16 cellular contexts compared by ENCODE assay signal in genomic region chr11:31655483-31655882, GRCh38.
DNase-seq lines count a peak whose midpoint lies in the region; FAIRE-seq and TF ChIP-seq lines count a peak whose summit lies in the region.
"Had no signal": no experiment of that assay in that cellular context is flagged by ENCODE, and none has a peak within 500 bp of the region (broad histone marks: within the 10 kb centered on the region; RNA-seq: fewer than 3 reads in every experiment).

No MANE protein-coding gene starts in this region.

- POLR2A ChIA-PET in activated CD4-positive, alpha-beta T cell treated with anti-CD3 and anti-CD28 coated beads, Interleukin-2, amount 10 ng/mL, durations not matched to agents 7 days and 5 days (lab: Charles Lee): no interaction called here

- no peak for TF ChIP-seq EP300 in stomach (IDR thresholded peaks at IDR 0.05)

- peaks cover 7% of the 10 kb centered on the region for H3K36me3 Mint-ChIP-seq in activated naive CD8-positive, alpha-beta T cell treated with anti-CD3 and anti-CD28 coated beads for 36 hours
- peaks cover 3% of the 10 kb centered on the region for H3K36me3 Mint-ChIP-seq in activated CD4-positive, alpha-beta T cell treated with anti-CD3 and anti-CD28 coated beads, Interleukin-2, amount 10 ng/mL, durations not matched to agents 7 days and 5 days (ENCODE audit: low read depth)

- H3K36me3 ChIP-seq in MG63: no peaks in the 10 kb centered on the region
- H3K36me3 ChIP-seq in bronchial epithelial cell (ENCODE audit: control insufficient read depth, insufficient read depth, low read length): no peaks in the 10 kb centered on the region
- no peaks in the 10 kb centered on the region for H3K36me3 ChIP-seq in stomach

- no peaks in the 10 kb centered on the region for H3K27me3 Mint-ChIP-seq in activated naive CD8-positive, alpha-beta T cell treated with anti-CD3 and anti-CD28 coated beads for 36 hours
- no peaks in the 10 kb centered on the region for H3K27me3 Mint-ChIP-seq in activated CD4-positive, alpha-beta T cell treated with anti-CD3 and anti-CD28 coated beads, Interleukin-2, amount 10 ng/mL, durations not matched to agents 7 days and 5 days
- H3K27me3 Mint-ChIP-seq: activated CD8-positive, alpha-beta memory T cell treated with anti-CD3 and anti-CD28 coated beads, Interleukin-2, amount 10 ng/mL, durations not matched to agents 7 days and 5 days; activated naive CD8-positive, alpha-beta T cell treated with anti-CD3 and anti-CD28 coated beads, Interleukin-2, amount 50 U/mL, for 24 hours; IgD-negative memory B cell had no signal

- H3K27ac Mint-ChIP-seq in activated naive CD8-positive, alpha-beta T cell treated with anti-CD3 and anti-CD28 coated beads for 36 hours: no peak overlapping the region
- no peak overlapping the region for H3K27ac Mint-ChIP-seq in activated CD4-positive, alpha-beta T cell treated with anti-CD3 and anti-CD28 coated beads, Interleukin-2, amount 10 ng/mL, durations not matched to agents 7 days and 5 days
- H3K27ac Mint-ChIP-seq: activated CD8-positive, alpha-beta memory T cell treated with anti-CD3 and anti-CD28 coated beads, Interleukin-2, amount 10 ng/mL, durations not matched to agents 7 days and 5 days; activated naive CD8-positive, alpha-beta T cell treated with anti-CD3 and anti-CD28 coated beads, Interleukin-2, amount 50 U/mL, for 24 hours; IgD-negative memory B cell had no signal

- 79 to 92% (median 84%) methylated on average over 3 of the region's 3 CpGs for WGBS in stomach, 5 donors

- no peaks in the 10 kb centered on the region for H3K9me3 Mint-ChIP-seq in activated naive CD8-positive, alpha-beta T cell treated with anti-CD3 and anti-CD28 coated beads for 36 hours
- H3K9me3 Mint-ChIP-seq in activated CD4-positive, alpha-beta T cell treated with anti-CD3 and anti-CD28 coated beads, Interleukin-2, amount 10 ng/mL, durations not matched to agents 7 days and 5 days: no peaks in the 10 kb centered on the region
- H3K9me3 Mint-ChIP-seq: activated naive CD8-positive, alpha-beta T cell treated with anti-CD3 and anti-CD28 coated beads, Interleukin-2, amount 50 U/mL, for 24 hours; IgD-negative memory B cell; neural crest cell had no signal

- H3K27me3 ChIP-seq in MG63: no peaks in the 10 kb centered on the region
- no peaks in the 10 kb centered on the region for H3K27me3 ChIP-seq in bronchial epithelial cell (ENCODE audit: control insufficient read depth, insufficient read depth, low read length)
- no peaks in the 10 kb centered on the region for H3K27me3 ChIP-seq in stomach

- TF ChIP-seq CTCF in bronchial epithelial cell (IDR thresholded peaks at IDR 0.05; ENCODE audit: insufficient read depth, low read length, severe bottlenecking) (no peak), stomach (IDR thresholded peaks at IDR 0.05) (no peak)

- in situ Hi-C loops in Caki2 (cut with HindIII; ENCODE audit: low pct_unique_long_range_greater_than_20kb, low sequenced_read_pairs): no loop called here

- CTCF ChIA-PET in activated CD4-positive, alpha-beta T cell treated with anti-CD3 and anti-CD28 coated beads, Interleukin-2, amount 10 ng/mL, durations not matched to agents 7 days and 5 days (lab: Charles Lee): interaction anchor here (0.6 to 0.7 kb wide), 2 partner anchors 43 to 544 kb away, joined by 3 to 4 read pairs; no protein-coding TSS in a partner anchor

- no peak overlapping the region for H3K4me3 Mint-ChIP-seq in activated naive CD8-positive, alpha-beta T cell treated with anti-CD3 and anti-CD28 coated beads for 36 hours
- no peak overlapping the region for H3K4me3 Mint-ChIP-seq in activated CD4-positive, alpha-beta T cell treated with anti-CD3 and anti-CD28 coated beads, Interleukin-2, amount 10 ng/mL, durations not matched to agents 7 days and 5 days
- H3K4me3 Mint-ChIP-seq: activated CD8-positive, alpha-beta memory T cell treated with anti-CD3 and anti-CD28 coated beads, Interleukin-2, amount 10 ng/mL, durations not matched to agents 7 days and 5 days; activated naive CD8-positive, alpha-beta T cell treated with anti-CD3 and anti-CD28 coated beads, Interleukin-2, amount 50 U/mL, for 24 hours; IgD-negative memory B cell; neural crest cell had no signal

- FAIRE-seq in bronchial epithelial cell (lab: Jason Lieb, UNC): no peak
- FAIRE-seq: endothelial cell of umbilical vein, kidney had no signal

- H3K4me3 ChIP-seq in MG63 (no peak overlapping the region), bronchial epithelial cell (ENCODE audit: low read depth, low read length) (no peak overlapping the region), stomach (no peak overlapping the region)

- H3K4me1 ChIP-seq in stomach: peaks cover 0 to 16% (median 0%) of the 10 kb centered on the region in 4 donors

- TF ChIP-seq POLR2A in stomach (IDR thresholded peaks at IDR 0.05): no peak

- intact Hi-C loops in stomach (cut with DNase I; ENCODE audit: low total_unique reads): no loop called here

- H3K9me3 ChIP-seq in MG63 (no peaks in the 10 kb centered on the region), stomach (no peaks in the 10 kb centered on the region)

- peaks cover 9% of the 10 kb centered on the region for H3K4me1 Mint-ChIP-seq in activated naive CD8-positive, alpha-beta T cell treated with anti-CD3 and anti-CD28 coated beads for 36 hours
- H3K4me1 Mint-ChIP-seq in activated CD4-positive, alpha-beta T cell treated with anti-CD3 and anti-CD28 coated beads, Interleukin-2, amount 10 ng/mL, durations not matched to agents 7 days and 5 days: no peaks in the 10 kb centered on the region
- H3K4me1 Mint-ChIP-seq: activated CD8-positive, alpha-beta memory T cell treated with anti-CD3 and anti-CD28 coated beads, Interleukin-2, amount 10 ng/mL, durations not matched to agents 7 days and 5 days; IgD-negative memory B cell had no signal

- DNase-seq in Caki2 (ENCODE audit: low read depth) (peak; percentile 60), MG63 (peak; percentile 17), bronchial epithelial cell (ENCODE audit: low read depth) (peak; percentile 90), myocyte (ENCODE audit: low read depth) (peak; percentile 79), stomach (no peak)
- no peak for DNase-seq in activated naive CD8-positive, alpha-beta T cell treated with anti-CD3 and anti-CD28 coated beads for 36 hours
- no peak for DNase-seq in activated CD4-positive, alpha-beta T cell treated with anti-CD3 and anti-CD28 coated beads, Interleukin-2, amount 10 ng/mL, durations not matched to agents 7 days and 5 days
- no peak for DNase-seq in activated CD4-positive, alpha-beta T cell treated with anti-CD3 and anti-CD28 coated beads for 4 hours
- DNase-seq: activated CD8-positive, alpha-beta memory T cell treated with anti-CD3 and anti-CD28 coated beads, Interleukin-2, amount 10 ng/mL, durations not matched to agents 7 days and 5 days; activated naive CD8-positive, alpha-beta T cell treated with anti-CD3 and anti-CD28 coated beads, Interleukin-2, amount 50 U/mL, for 24 hours; kidney; NCI-H1930; T-helper 9 cell had no signal

- H3K27ac ChIP-seq in stomach: no peak overlapping the region

Comparison
In these comparisons a context has a peak if more than half of its experiments do, and no peak if none do; other contexts are left out.
1. DNase-seq: peak in Caki2 (single experiment), MG63 (single experiment), bronchial epithelial cell (single experiment) and myocyte (single experiment); none in activated naive CD8-positive, alpha-beta T cell treated with anti-CD3 and anti-CD28 coated beads for 36 hours (single experiment), stomach (single experiment), activated CD4-positive, alpha-beta T cell treated with anti-CD3 and anti-CD28 coated beads, Interleukin-2, amount 10 ng/mL, durations not matched to agents 7 days and 5 days (single experiment) and activated CD4-positive, alpha-beta T cell treated with anti-CD3 and anti-CD28 coated beads for 4 hours (0 of 2).